20 cellular contexts compared by ENCODE assay signal in genomic region chr2:224072541-224073188, GRCh38. TPM values are rescaled to one million over a fixed set of nuclear protein-coding genes. Genes with fewer than 3 reads are reported as not detected.
DNase-seq lines count a peak whose midpoint lies in the region; ATAC-seq and TF ChIP-seq lines count a peak whose summit lies in the region.
"Had no signal": no experiment of that assay in that cellular context is flagged by ENCODE, and none has a peak within 500 bp of the region (broad histone marks: within the 10 kb centered on the region; RNA-seq: fewer than 3 reads in every experiment).

No MANE protein-coding gene starts in this region.

- peaks cover 22% of the 10 kb centered on the region for H3K4me1 Mint-ChIP-seq in nephron
- H3K4me1 Mint-ChIP-seq: CD14-positive monocyte had no signal

- H3K36me3 Mint-ChIP-seq in nephron (ENCODE audit: low read depth) = no peaks in the 10 kb centered on the region
- H3K36me3 Mint-ChIP-seq: activated naive CD4-positive, alpha-beta T cell treated with anti-CD3 and anti-CD28 coated beads, Interleukin-2, amount 50 U/mL, for 72 hours; CD14-positive monocyte had no signal

- H3K4me1 ChIP-seq in heart left ventricle (peaks cover 0 to 29% (median 0%) of the 10 kb centered on the region in 12 donors), aorta (ENCODE audit: control insufficient read depth in 1 of 2, insufficient read depth in 2 of 2, low read length in 2 of 2) (no peaks in the 10 kb centered on the region)
- H3K4me1 ChIP-seq: A549, lower lobe of right lung had no signal

- H3K27ac Mint-ChIP-seq in nephron = peak overlapping the region; percentile 89 to 96 (median 95)
- H3K27ac Mint-ChIP-seq: activated naive CD4-positive, alpha-beta T cell treated with anti-CD3 and anti-CD28 coated beads, Interleukin-2, amount 50 U/mL, for 72 hours; CD14-positive monocyte had no signal

- 48 to 66% (median 51%) methylated on average over 4 of the region's 4 CpGs for WGBS in heart left ventricle, 4 donors
- WGBS in aorta, 2 donors = 48 to 54% methylated on average over 4 of the region's 4 CpGs

- H3K4me3 ChIP-seq in heart left ventricle (no peak overlapping the region), aorta (ENCODE audit: low read length in 2 of 2) (no peak overlapping the region)
- H3K4me3 ChIP-seq: A549, lower lobe of right lung, ovary had no signal

- TF ChIP-seq POLR2A in heart left ventricle (IDR thresholded peaks at IDR 0.05) = no peak

- intact Hi-C loops in Right ventricle myocardium inferior (cut with DNase I) = no loop called here
- intact Hi-C loops in cardiac septum (cut with DNase I) = loop anchor here (5.0 kb wide), 1 partner anchor 125 kb away; no protein-coding TSS in a partner anchor
- intact Hi-C loops in heart left ventricle (cut with DNase I) = loop anchor here in 1 of 10 donors (5.0 kb wide), 1 partner anchor 55 kb away; no protein-coding TSS in a partner anchor
- intact Hi-C loops in aorta (cut with DNase I) = no loop called here

- TF ChIP-seq CTCF in heart left ventricle (IDR thresholded peaks at IDR 0.05) (peak in 5 of 12 donors; percentile 23 to 39 (median 29)), nephron (IDR thresholded peaks at IDR 0.05; ENCODE audit: unreplicated experiment in 3 of 3) (peak in 1 of 3 experiments; percentile 9)

- no peaks in the 10 kb centered on the region for H3K36me3 ChIP-seq in heart left ventricle
- H3K36me3 ChIP-seq in aorta (ENCODE audit: control insufficient read depth in 1 of 2, insufficient read depth in 2 of 2, low read length in 1 of 2) = no peaks in the 10 kb centered on the region
- H3K36me3 ChIP-seq: lower lobe of right lung, ovary had no signal

- H3K27me3 ChIP-seq in heart left ventricle (peaks cover 0 to 4% (median 0%) of the 10 kb centered on the region in 9 donors), aorta (ENCODE audit: control insufficient read depth in 1 of 2, insufficient read depth in 2 of 2, low read length in 1 of 2) (no peaks in the 10 kb centered on the region)
- H3K27me3 ChIP-seq: ovary had no signal

- no peaks in the 10 kb centered on the region for H3K27me3 Mint-ChIP-seq in nephron (ENCODE audit: low read depth)

- H3K9me3 ChIP-seq in heart left ventricle (no peaks in the 10 kb centered on the region), aorta (ENCODE audit: control insufficient read depth, low read length) (no peaks in the 10 kb centered on the region)
- H3K9me3 ChIP-seq: A549, lower lobe of right lung, ovary had no signal

- H3K9me3 Mint-ChIP-seq in nephron = no peaks in the 10 kb centered on the region

- H3K4me3 Mint-ChIP-seq in nephron = peak overlapping the region in 2 of 3 experiments; percentile 29
- H3K4me3 Mint-ChIP-seq: CD14-positive monocyte had no signal

- DNase-seq in Right ventricle myocardium inferior (ENCODE audit: missing footprints) = peak; percentile 80
- no peak for DNase-seq in cardiac septum (ENCODE audit: low spot score)
- peak; percentile 57 to 74 (median 59) for DNase-seq in heart left ventricle
- DNase-seq in aorta = no peak
- no peak for DNase-seq in activated T-cell treated with anti-CD3 and anti-CD28 coated beads, Interleukin-2, amount 50 U/mL, for 1 hour
- no peak for DNase-seq in NCI-H2227 treated with DMSO at 0.1 percent for 48 hours (lab: John Stamatoyannopoulos, UW)
- DNase-seq in T1000 (lab: John Stamatoyannopoulos, UW) = no peak
- DNase-seq: activated CD4-positive, CD25-positive, alpha-beta regulatory T cell treated with anti-CD3 and anti-CD28 coated beads, Interleukin-2, amount 50 U/mL, for 72 hours; activated CD8-positive, alpha-beta memory T cell treated with anti-CD3 and anti-CD28 coated beads for 24 hours; H7; lower lobe of right lung; NCI-H1417 treated with DMSO at 0.1 percent for 48 hours; NCI-H446 treated with DMSO at 0.1 percent for 48 hours; stimulated activated CD4-positive, alpha-beta T cell treated with anti-CD3 and anti-CD28 coated beads, Interleukin-4, amount 100 ng/mL, for 1 hour had no signal

- H3K27ac ChIP-seq in heart left ventricle (peak overlapping the region in 9 of 12 donors; percentile 19 to 77 (median 44)), aorta (ENCODE audit: low read depth in 1 of 2, low read length in 2 of 2) (no peak overlapping the region)
- H3K27ac ChIP-seq: A549, lower lobe of right lung had no signal

- peak; percentile 94 for ATAC-seq in Right ventricle myocardium inferior
- ATAC-seq in heart left ventricle = peak; percentile 71 to 91 (median 86)
- peak; percentile 80 for ATAC-seq in aorta (ENCODE audit: low FRiP score)
- ATAC-seq: A549; activated naive CD4-positive, alpha-beta T cell treated with anti-CD3 and anti-CD28 coated beads, Interleukin-2, amount 50 U/mL, for 72 hours; HepG2; lower lobe of right lung had no signal

RNA-seq across cellular contexts. Expression of gene SERPINE2, which starts 33.6 kb away (rescaled TPM):
- total RNA-seq in Right ventricle myocardium inferior = 6.1 TPM
- total RNA-seq in cardiac septum = 91.5 TPM
- 10 to 100 TPM; 10.7 to 61.7 (median 22.1) TPM for total RNA-seq in heart left ventricle
- 10 to 100 TPM in 1 of 2 donors, 1 to 10 TPM in 1; 9.3 to 28.3 TPM for polyA plus RNA-seq in heart left ventricle
- total RNA-seq in aorta = 100 to 1,000 TPM; 183 to 222 TPM
- polyA plus RNA-seq in aorta = 10 to 100 TPM; 11.7 to 12.3 TPM
- polyA plus RNA-seq: CD14-positive monocyte had no signal

Comparison
In these comparisons a context has a peak if more than half of its experiments do, and no peak if none do; other contexts are left out.
1. DNase-seq: peak in Right ventricle myocardium inferior (single experiment) and heart left ventricle (5 of 5); none in cardiac septum (single experiment), aorta (0 of 2), activated T-cell treated with anti-CD3 and anti-CD28 coated beads, Interleukin-2, amount 50 U/mL, for 1 hour (single experiment), NCI-H2227 treated with DMSO at 0.1 percent for 48 hours (single experiment) and T1000 (single experiment).
2. H3K27ac ChIP-seq: peak in heart left ventricle (9 of 12); none in aorta (0 of 2).
3. Peak in every context shown above with its lines, with median percentiles within 50 percentile points of each other: ATAC-seq.